In genomic region chr7:107643938-107644703, GRCh38 we compare ENCODE assay signal across 18 cellular contexts. TPM values are rescaled to one million over a fixed set of nuclear protein-coding genes. Genes with fewer than 3 reads are reported as not detected.
DNase-seq lines count a peak whose midpoint lies in the region; ATAC-seq lines count a peak whose summit lies in the region.
"Had no signal": no experiment of that assay in that cellular context is flagged by ENCODE, and none has a peak within 500 bp of the region (broad histone marks: within the 10 kb centered on the region; RNA-seq: fewer than 3 reads in every experiment).

No MANE protein-coding gene starts in this region.

- H3K27ac Mint-ChIP-seq in T-helper 2 cell treated with Interferon-gamma antibody and Interleukin-4, amounts not matched to agents 5 μg/mL and 100 μg/mL, for 36 hours: peak overlapping the region; percentile 22
- H3K27ac Mint-ChIP-seq: activated CD4-positive, alpha-beta memory T cell treated with anti-CD3 and anti-CD28 coated beads for 36 hours had no signal

- DNase-seq in T-helper 2 cell treated with Interferon-gamma antibody and Interleukin-4, amounts not matched to agents 5 μg/mL and 100 μg/mL, for 36 hours (ENCODE audit: low spot score): no peak
- DNase-seq in T-helper 2 cell: no peak
- DNase-seq in SK-N-MC (ENCODE audit: low read depth, low spot score): peak; percentile 10
- peak; percentile 57 for DNase-seq in fibroblast of peridontal ligament (ENCODE audit: extremely low read depth)
- DNase-seq in sciatic nerve (ENCODE audit: low spot score): no peak
- DNase-seq in EL: no peak
- DNase-seq in DMS79 (lab: John Stamatoyannopoulos, UW): no peak
- DNase-seq: activated CD4-positive, alpha-beta memory T cell treated with anti-CD3 and anti-CD28 coated beads for 36 hours; activated naive CD4-positive, alpha-beta T cell treated with anti-CD3 and anti-CD28 coated beads, Interleukin-2, amount 50 U/mL, for 16 hours; Caco-2; central memory CD4-positive, alpha-beta T cell; lower lobe of right lung; NCI-H1694 treated with DMSO at 0.1 percent for 48 hours; sigmoid colon; stimulated activated naive CD8-positive, alpha-beta T cell treated with anti-CD3 and anti-CD28 coated beads, Interleukin-15, amount 100 ng/mL, for 72 hours; T-helper 9 cell had no signal

- H3K9me3 ChIP-seq in SK-N-MC (ENCODE audit: low read depth, low read length): no peaks in the 10 kb centered on the region
- H3K9me3 ChIP-seq: Caco-2, lower lobe of right lung, sigmoid colon had no signal

- intact Hi-C loops in sciatic nerve (cut with DNase I): no loop called here

- no peaks in the 10 kb centered on the region for H3K36me3 ChIP-seq in SK-N-MC (ENCODE audit: insufficient read depth, low read length)
- H3K36me3 ChIP-seq: lower lobe of right lung, sigmoid colon had no signal

- H3K9me3 Mint-ChIP-seq in T-helper 2 cell treated with Interferon-gamma antibody and Interleukin-4, amounts not matched to agents 5 μg/mL and 100 μg/mL, for 36 hours: peaks cover 8% of the 10 kb centered on the region

- H3K4me1 Mint-ChIP-seq in T-helper 2 cell treated with Interferon-gamma antibody and Interleukin-4, amounts not matched to agents 5 μg/mL and 100 μg/mL, for 36 hours (ENCODE audit: low read depth): peaks cover 20% of the 10 kb centered on the region

- no peak overlapping the region for H3K9ac ChIP-seq in SK-N-MC (ENCODE audit: insufficient read length)

- no peak overlapping the region for H3K27ac ChIP-seq in SK-N-MC
- H3K27ac ChIP-seq: lower lobe of right lung had no signal

- peaks cover 8% of the 10 kb centered on the region for H3K36me3 Mint-ChIP-seq in T-helper 2 cell treated with Interferon-gamma antibody and Interleukin-4, amounts not matched to agents 5 μg/mL and 100 μg/mL, for 36 hours (ENCODE audit: low read depth)
- H3K36me3 Mint-ChIP-seq: activated CD4-positive, alpha-beta memory T cell treated with anti-CD3 and anti-CD28 coated beads for 36 hours had no signal

- H3K27me3 Mint-ChIP-seq in T-helper 2 cell treated with Interferon-gamma antibody and Interleukin-4, amounts not matched to agents 5 μg/mL and 100 μg/mL, for 36 hours (ENCODE audit: low read depth): no peaks in the 10 kb centered on the region

- ATAC-seq in sciatic nerve (peak; percentile 67), HG02798 (IDR thresholded peaks at IDR 0.05; ENCODE audit: poor library complexity, unreplicated experiment) (no peak)
- ATAC-seq: stimulated activated naive CD8-positive, alpha-beta T cell treated with anti-CD3 and anti-CD28 coated beads, Interleukin-15, amount 100 ng/mL, for 72 hours had no signal

- peak overlapping the region; percentile 2 for H3K4me3 Mint-ChIP-seq in T-helper 2 cell treated with Interferon-gamma antibody and Interleukin-4, amounts not matched to agents 5 μg/mL and 100 μg/mL, for 36 hours
- H3K4me3 Mint-ChIP-seq: activated CD4-positive, alpha-beta memory T cell treated with anti-CD3 and anti-CD28 coated beads for 36 hours had no signal

- no peak overlapping the region for H3K4me3 ChIP-seq in SK-N-MC
- H3K4me3 ChIP-seq: lower lobe of right lung, sigmoid colon had no signal

RNA-seq across cellular contexts. Expression of gene SLC26A4, which starts 16.5 kb away (rescaled TPM):
- total RNA-seq in sciatic nerve: 3.2 TPM
- total RNA-seq: A673, Caco-2 had no signal

Comparison
In these comparisons a context has a peak if more than half of its experiments do, and no peak if none do; other contexts are left out.
1. DNase-seq: peak in SK-N-MC (single experiment) and fibroblast of peridontal ligament (single experiment); none in T-helper 2 cell treated with Interferon-gamma antibody and Interleukin-4, amounts not matched to agents 5 μg/mL and 100 μg/mL, for 36 hours (single experiment), T-helper 2 cell (0 of 5), sciatic nerve (single experiment), EL (single experiment) and DMS79 (single experiment).